Comparison of ENCODE assay signal across 8 cellular contexts in genomic region chr16:55018881-55019280, GRCh38.
"Had no signal": no experiment of that assay in that cellular context is flagged by ENCODE, and none has a peak within 500 bp of the region (broad histone marks: within the 10 kb centered on the region; RNA-seq: fewer than 3 reads in every experiment).

No MANE protein-coding gene starts in this region.

- H3K9me3 ChIP-seq: HAP-1 had no signal

- H3K27ac ChIP-seq: GM23248, HL-60 had no signal

- H3K4me3 Mint-ChIP-seq: HFFc6 had no signal

- DNase-seq: GM23248, GOT3, H7, HFFc6, IMR-90 had no signal

- H3K36me3 ChIP-seq: HAP-1 had no signal

- H3K27ac Mint-ChIP-seq: HFFc6 had no signal

- ATAC-seq: HCT116 had no signal

- H3K4me3 ChIP-seq: GM23248, HAP-1 had no signal

- H3K4me1 ChIP-seq: HAP-1 had no signal
